Comparison of ENCODE assay signal across 9 cellular contexts in genomic region chr16:24670623-24671454, GRCh38. TPM values are rescaled to one million over a fixed set of nuclear protein-coding genes. Genes with fewer than 3 reads are reported as not detected.
A peak's percentile ranks its signal among the peaks of the same experiment; 100 is the strongest.
DNase-seq lines count a peak whose midpoint lies in the region; ATAC-seq, FAIRE-seq and TF ChIP-seq lines count a peak whose summit lies in the region.
"Had no signal": no experiment of that assay in that cellular context is flagged by ENCODE, and none has a peak within 500 bp of the region (broad histone marks: within the 10 kb centered on the region; RNA-seq: fewer than 3 reads in every experiment).

No MANE protein-coding gene starts in this region.

- no peak overlapping the region for H3K9ac ChIP-seq in neuronal stem cell (ENCODE audit: low read depth, low read length, poor library complexity)

- ATAC-seq in A549, result peak; percentile 76 to 81
- ATAC-seq in HG02938 (IDR thresholded peaks at IDR 0.05; ENCODE audit: unreplicated experiment), result no peak
- ATAC-seq in GM19324 (IDR thresholded peaks at IDR 0.05; ENCODE audit: low FRiP score, unreplicated experiment), result no peak

- no peak overlapping the region for H2BK15ac ChIP-seq in neuronal stem cell (ENCODE audit: low read length)

- H3K23ac ChIP-seq in neuronal stem cell (ENCODE audit: low read depth, low read length, poor library complexity), result no peak overlapping the region

- no peak overlapping the region for H2BK12ac ChIP-seq in neuronal stem cell (ENCODE audit: low read length)

- H2AFZ ChIP-seq in neuronal stem cell (ENCODE audit: low read length), result no peak overlapping the region

- WGBS in A549 (ENCODE audit: missing lambda C conversion rate), result 66% methylated on average over 22 of the region's 22 CpGs
- no CpG with 5 or more reads among the region's 22 CpGs for WGBS in neuronal stem cell (ENCODE audit: extremely low coverage in 2 of 2, insufficient read length in 2 of 2, insufficient replicate concordance in 1 of 2), 2 donors

- TF ChIP-seq CTCF in A549 (IDR thresholded peaks at IDR 0.05) (no peak), fibroblast of villous mesenchyme (IDR thresholded peaks at IDR 0.05; ENCODE audit: insufficient read depth, low read depth, low read length) (no peak)

- H3K18ac ChIP-seq in neuronal stem cell (ENCODE audit: low read length), result no peak overlapping the region

- POLR2A ChIA-PET in A549 (lab: Yijun Ruan, JAX), result interaction anchor here (1.5 kb wide), 1 partner anchor 59 kb away, joined by 4 read pairs; no protein-coding TSS in a partner anchor

- peak overlapping the region; percentile 41 for H3K4me2 ChIP-seq in A549
- no peak overlapping the region for H3K4me2 ChIP-seq in neuronal stem cell (ENCODE audit: insufficient read depth, low read length, poor library complexity, severe bottlenecking)

- H2BK120ac ChIP-seq in neuronal stem cell (ENCODE audit: low read depth, low read length), result no peak overlapping the region

- DNase-seq in A549 (ENCODE audit: low read depth in 1 of 2, low spot score in 1 of 2) (peak; percentile 68 to 82), H4 (ENCODE audit: low spot score) (peak; percentile 90), SJCRH30 (peak; percentile 76 to 79), fibroblast of villous mesenchyme (ENCODE audit: low read depth) (peak; percentile 80), neuronal stem cell (ENCODE audit: low spot score) (peak; percentile 55), HuH-7.5 (ENCODE audit: low spot score) (no peak)
- DNase-seq: activated naive CD8-positive, alpha-beta T cell treated with anti-CD3 and anti-CD28 coated beads, Interleukin-2, amount 10 ng/mL, durations not matched to agents 7 days and 5 days had no signal

- no peak for FAIRE-seq in A549 (lab: Jason Lieb, UNC)

- no peak for TF ChIP-seq EP300 in A549 (IDR thresholded peaks at IDR 0.05)

- H3K27ac ChIP-seq in A549 (peak overlapping the region; percentile 29 to 88), SJCRH30 (peak overlapping the region; percentile 31), neuronal stem cell (replicated peaks; ENCODE audit: low read length) (no peak overlapping the region)

- no peak overlapping the region for H4K8ac ChIP-seq in neuronal stem cell (ENCODE audit: low read depth, low read length)

- H3K9me3 ChIP-seq in A549 (no peaks in the 10 kb centered on the region), SJCRH30 (replicated peaks) (no peaks in the 10 kb centered on the region), neuronal stem cell (replicated peaks in 1 of 2; ENCODE audit: control insufficient read depth in 2 of 2, insufficient read depth in 1 of 2, low read depth in 1 of 2, low read length in 2 of 2) (no peaks in the 10 kb centered on the region)

- H3K4ac ChIP-seq in neuronal stem cell (ENCODE audit: low read length), result no peak overlapping the region

- H3K36me3 ChIP-seq in SJCRH30 (no peaks in the 10 kb centered on the region), neuronal stem cell (replicated peaks in 1 of 2; ENCODE audit: control insufficient read depth in 2 of 2, insufficient read depth in 2 of 2, low read length in 2 of 2) (no peaks in the 10 kb centered on the region)

- H4K91ac ChIP-seq in neuronal stem cell (ENCODE audit: low read depth, low read length, poor library complexity), result no peak overlapping the region

- H3K79me1 ChIP-seq in neuronal stem cell (ENCODE audit: low read depth, low read length), result no peaks in the 10 kb centered on the region

- CTCF ChIA-PET in A549 (lab: Yijun Ruan, JAX), result interaction anchor here (1.2 to 2.4 kb wide), 3 partner anchors 18 to 25 kb away, joined by 4 to 14 read pairs (median 5); no protein-coding TSS in a partner anchor

- H2AK5ac ChIP-seq in neuronal stem cell (ENCODE audit: low read depth, low read length), result no peak overlapping the region

- H3K14ac ChIP-seq in neuronal stem cell (ENCODE audit: low read length), result no peak overlapping the region

- H3K27me3 ChIP-seq in SJCRH30 (no peaks in the 10 kb centered on the region), neuronal stem cell (ENCODE audit: control insufficient read depth in 3 of 3, insufficient read depth in 3 of 3, low read depth in 1 of 3, low read length in 3 of 3) (peaks cover 0 to 2% (median 0%) of the 10 kb centered on the region in 3 experiments)

- TF ChIP-seq RAD21 in A549 (conservative IDR thresholded peaks at IDR 0.05 in 1 of 2, IDR thresholded peaks at IDR 0.05 in 1 of 2), result no peak

- no peak for TF ChIP-seq POLR2A in A549 (IDR thresholded peaks at IDR 0.05; ENCODE audit: low read length)

- peaks cover 35% of the 10 kb centered on the region for H3K4me1 ChIP-seq in A549
- H3K4me1 ChIP-seq in SJCRH30, result peaks cover 11% of the 10 kb centered on the region; the same call in 1 of the 2 replicates
- H3K4me1 ChIP-seq in neuronal stem cell (ENCODE audit: control insufficient read depth in 2 of 2, insufficient read depth in 1 of 2, low read depth in 1 of 2, low read length in 2 of 2), result peaks cover 8 to 10% of the 10 kb centered on the region in 2 donors

- H2BK5ac ChIP-seq in neuronal stem cell (ENCODE audit: low read length), result no peak overlapping the region

- H3K4me3 ChIP-seq in A549, result no peak overlapping the region
- peak overlapping the region; percentile 9; the same call in 1 of the 2 replicates for H3K4me3 ChIP-seq in SJCRH30
- no peak overlapping the region for H3K4me3 ChIP-seq in fibroblast of villous mesenchyme (ENCODE audit: low read depth, low read length)
- H3K4me3 ChIP-seq in neuronal stem cell (ENCODE audit: low read length in 2 of 2), result no peak overlapping the region

TF ChIP-seq in A549, 52 proteins besides CTCF, POLR2A, EP300 and RAD21:
- TF ChIP-seq MAX (IDR thresholded peaks at IDR 0.05) (0 out of 2 replicates have a peak, but pooled peaks have one; percentile 12), TFCP2L1 (CRISPR knock-in tag; IDR thresholded peaks at IDR 0.05) (0 out of 2 replicates have a peak, but pooled peaks have one; percentile 13), HOXB5 (CRISPR knock-in tag; IDR thresholded peaks at IDR 0.05) (no peak)

RNA-seq across cellular contexts. Expression of gene TNRC6A, which starts 58.6 kb away (rescaled TPM):
- polyA plus RNA-seq in A549 (2011; rRNA removed) (51.6 and 61.2 TPM in 2 replicates), A549 (2017; fragmentation: RNase III; extraction: RNeasy Plus Mini Kit Qiagen cat#74134 plus additional on column Dnase treatment) (26.7 to 28.8 TPM (median 27.9 TPM) in 3 replicates)
- polyA plus RNA-seq in A549 (2012; cell fraction: cytosol; rRNA removed), result 27.0 and 30.6 TPM in 2 replicates
- 77.1 and 86.0 TPM in 2 replicates for polyA plus RNA-seq in A549 (2012; cell fraction: nucleus; rRNA removed)
- polyA minus RNA-seq in A549 (2011; rRNA and poly(A)+ RNA removed), result 104 and 125 TPM in 2 replicates
- 9.7 and 10.1 TPM in 2 replicates for total RNA-seq in H4 (2014; rRNA removed; shearing (Covaris generic))
- total RNA-seq in SJCRH30 (2014; rRNA removed; shearing (Covaris generic)), result 25.7 and 28.6 TPM in 2 replicates
- 48.0 and 66.9 TPM in 2 replicates for total RNA-seq in fibroblast of villous mesenchyme
- 49.6 TPM for polyA plus RNA-seq in neuronal stem cell (2013, experiment 1 of 2)
- 49.9 TPM for polyA plus RNA-seq in neuronal stem cell (2013, experiment 2 of 2)

Comparison
In these comparisons a context has a peak if more than half of its experiments do, and no peak if none do; other contexts are left out.
1. ATAC-seq: peak in A549 (2 of 2); none in HG02938 (single experiment) and GM19324 (single experiment).